ENCODE assay signal across 8 cellular contexts in the genomic region with DNA sequence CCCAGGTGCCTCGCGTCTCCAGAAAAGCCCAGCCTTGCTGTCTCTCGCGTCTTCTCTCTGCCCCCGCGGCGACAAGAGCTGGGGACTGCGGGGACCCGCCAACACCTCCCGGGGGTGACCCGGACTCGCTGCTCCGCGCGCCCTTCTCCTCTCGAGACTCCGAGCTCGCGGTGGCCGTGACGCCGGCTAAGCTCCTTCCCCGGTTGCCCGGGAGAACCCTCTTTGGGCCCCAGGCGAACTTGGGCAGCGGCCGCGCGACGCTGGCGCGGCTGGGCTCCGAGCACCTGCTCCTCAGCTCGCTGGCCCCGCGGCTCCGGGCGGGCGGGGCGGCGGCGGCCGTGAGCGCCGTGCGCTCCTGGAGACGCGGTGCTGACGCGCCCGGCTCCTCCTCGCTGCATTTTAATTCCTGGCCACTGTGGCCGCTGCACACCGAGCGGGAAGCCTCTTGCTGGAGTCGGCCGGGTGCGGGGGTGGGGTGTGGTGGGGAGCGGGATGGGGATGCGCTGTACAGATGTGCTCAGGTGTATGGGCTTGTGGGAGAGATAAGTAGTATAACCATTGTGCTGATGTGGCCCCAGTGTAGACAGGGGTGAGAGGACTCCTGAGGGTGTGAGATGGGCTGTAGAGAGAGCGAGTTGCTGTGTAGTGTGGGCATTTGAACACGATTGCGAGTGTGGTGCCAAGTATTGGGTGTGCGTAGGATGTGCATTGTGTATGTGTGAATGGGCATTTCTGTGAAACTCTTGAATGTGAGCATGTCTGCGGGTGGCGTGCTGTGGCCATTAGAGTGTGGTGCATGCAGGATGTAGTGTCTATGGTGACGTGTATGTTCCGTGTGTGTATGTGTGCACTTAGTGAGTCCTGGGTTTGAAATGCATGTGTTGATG. TPM values are rescaled to one million over a fixed set of nuclear protein-coding genes. Genes with fewer than 3 reads are reported as not detected.
DNase-seq lines count a peak whose midpoint lies in the region; ATAC-seq and TF ChIP-seq lines count a peak whose summit lies in the region.

TSS of gene ASIC2 (minus strand) at position 315 of the 887 bp plus-strand sequence.

- H3K27me3 ChIP-seq in AG04450 (ENCODE audit: control insufficient read depth, insufficient read depth, low read length) = peaks cover 27% of the 10 kb centered on the region

- peaks cover 9% of the 10 kb centered on the region for H3K4me1 Mint-ChIP-seq in chondrocyte (ENCODE audit: low read depth)

- DNase-seq in AG04450 (ENCODE audit: low read depth, low spot score) (no peak), NCI-H1092 treated with DMSO at 0.1 percent for 48 hours (lab: John Stamatoyannopoulos, UW) (peak; percentile 39), chondrocyte (ENCODE audit: low spot score) (peak; percentile 88), midbrain (lab: John Stamatoyannopoulos, UW) (peak; percentile 37), medulla oblongata (ENCODE audit: extremely low spot score) (no peak), NCI-H1048 (lab: John Stamatoyannopoulos, UW) (no peak)

- H3K27me3 Mint-ChIP-seq in chondrocyte (ENCODE audit: low read depth) = peaks cover 66% of the 10 kb centered on the region

- H3K27ac Mint-ChIP-seq in chondrocyte (ENCODE audit: unreplicated experiment) = no peak within 1 kb of the TSS

- H3K4me3 Mint-ChIP-seq in chondrocyte (ENCODE audit: unreplicated experiment) = peak within 1 kb of the TSS; percentile 31

- no peak within 1 kb of the TSS for H3K27ac ChIP-seq in AG04450 (ENCODE audit: low read depth, low read length)

- H3K36me3 Mint-ChIP-seq in chondrocyte (ENCODE audit: low read depth) = peaks cover 1% of the 10 kb centered on the region

- peak within 1 kb of the TSS; percentile 54 for H3K4me3 ChIP-seq in AG04450 (ENCODE audit: low read depth, low read length)

- no peak for ATAC-seq in GM19463 (IDR thresholded peaks at IDR 0.05; ENCODE audit: unreplicated experiment)
- ATAC-seq in HG03139 (IDR thresholded peaks at IDR 0.05; ENCODE audit: unreplicated experiment) = no peak

- POLR2A ChIA-PET in AG04450 (lab: Yijun Ruan, JAX) = no interaction called here

- CTCF ChIA-PET in AG04450 (lab: Charles Lee) = interaction anchor here (1.2 kb wide), 1 partner anchor 497 kb away, joined by 3 read pairs; no protein-coding TSS in a partner anchor

- no peaks in the 10 kb centered on the region for H3K9me3 Mint-ChIP-seq in chondrocyte (ENCODE audit: low read depth)

- peaks cover 3% of the 10 kb centered on the region; the same call in 1 of the 2 replicates for H3K9me3 ChIP-seq in AG04450 (ENCODE audit: control insufficient read depth, insufficient read depth, low read length)

- TF ChIP-seq CTCF in AG04450 (IDR thresholded peaks at IDR 0.05; ENCODE audit: low read depth, low read length) (no peak), chondrocyte (IDR thresholded peaks at IDR 0.05) (no peak)

RNA-seq across cellular contexts. Expression of gene ASIC2, which starts in this region (rescaled TPM):
- 0.19 and 0.25 TPM in 2 replicates for polyA plus RNA-seq in AG04450 (2011; rRNA removed)
- 0.69 and 0.78 TPM in 2 replicates for polyA minus RNA-seq in AG04450 (2011; rRNA and poly(A)+ RNA removed)
- total RNA-seq in chondrocyte = not detected in 3 replicates

Comparison
In these comparisons a context has a peak if more than half of its experiments do, and no peak if none do; other contexts are left out.
1. Peak in DNase-seq in chondrocyte; RNA of the gene not detected or under 1 TPM.
2. DNase-seq: peak in NCI-H1092 treated with DMSO at 0.1 percent for 48 hours (single experiment) and midbrain (single experiment); none in AG04450 (single experiment), medulla oblongata (single experiment) and NCI-H1048 (single experiment).